7 cellular contexts compared by ENCODE assay signal in genomic region chr14:25472700-25473099, GRCh38.
"Had no signal": no experiment of that assay in that cellular context is flagged by ENCODE, and none has a peak within 500 bp of the region (broad histone marks: within the 10 kb centered on the region; RNA-seq: fewer than 3 reads in every experiment).

No MANE protein-coding gene starts in this region.

- DNase-seq: IMR-90, KBM-7, KG1 had no signal

- ATAC-seq: K562 had no signal

- H3K9ac ChIP-seq: KMS-11 had no signal

- FAIRE-seq: HTR-8/SVneo, K562 had no signal

- H3K27ac ChIP-seq: HL-60, KMS-11 had no signal

- H3K4me3 ChIP-seq: K562 had no signal

- H3K4me2 ChIP-seq: KMS-11 had no signal
